8 cellular contexts compared by ENCODE assay signal in the genomic region with DNA sequence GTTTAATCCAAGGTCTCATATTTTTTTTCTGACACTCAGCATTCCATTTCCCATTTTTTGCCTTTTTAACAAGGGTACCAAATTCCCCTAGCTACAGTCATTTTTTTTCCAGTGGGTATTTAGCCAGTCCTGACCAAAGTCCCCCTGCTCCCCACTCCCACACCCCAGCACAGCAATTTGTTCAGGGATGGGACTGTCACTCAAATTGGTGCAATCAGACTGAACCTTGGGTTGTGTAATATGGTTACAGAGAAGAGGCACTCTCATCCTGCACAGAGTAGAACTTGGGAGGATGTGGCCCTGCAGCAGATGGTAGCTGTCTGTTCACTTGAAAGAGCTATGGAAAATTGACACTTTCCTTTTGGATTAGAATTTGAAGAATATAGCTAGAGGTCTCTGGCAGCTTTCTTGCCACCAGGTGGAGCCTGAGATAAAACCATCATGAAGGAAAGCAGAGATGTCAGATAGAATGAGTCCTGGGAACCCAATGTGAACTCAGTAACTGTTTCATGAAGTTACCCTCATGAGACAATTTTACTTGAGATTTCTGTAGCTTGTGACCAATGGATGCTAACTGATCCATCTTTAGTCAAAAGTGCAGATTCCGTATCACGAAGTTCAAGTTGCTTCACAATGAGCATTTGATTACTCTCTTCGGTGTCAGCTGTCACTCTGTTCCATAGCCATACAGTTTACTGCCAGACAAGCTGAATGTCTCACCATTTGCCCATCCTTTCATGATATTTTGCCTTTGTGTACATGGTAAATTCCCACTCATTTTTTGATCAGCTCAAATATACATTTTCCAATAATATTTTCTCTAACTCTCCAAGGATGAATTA.
A peak's percentile ranks its signal among the peaks of the same experiment; 100 is the strongest.
DNase-seq lines count a peak whose midpoint lies in the region; ATAC-seq and TF ChIP-seq lines count a peak whose summit lies in the region.

No MANE protein-coding gene starts in this region.

- H3F3A ChIP-seq in Loucy (ENCODE audit: low read depth), result no peaks in the 10 kb centered on the region

- no peak overlapping the region for H2AFZ ChIP-seq in Loucy (ENCODE audit: low read length)

- H3K27me3 ChIP-seq in left ventricle myocardium inferior (ENCODE audit: low read depth) (no peaks in the 10 kb centered on the region), right atrium auricular region (no peaks in the 10 kb centered on the region), Loucy (ENCODE audit: insufficient read depth, low read length, poor library complexity, severe bottlenecking) (no peaks in the 10 kb centered on the region)

- H3K4me1 ChIP-seq in left ventricle myocardium inferior, result no peaks in the 10 kb centered on the region
- H3K4me1 ChIP-seq in right atrium auricular region, result no peaks in the 10 kb centered on the region
- no peaks in the 10 kb centered on the region for H3K4me1 ChIP-seq in Loucy (ENCODE audit: insufficient read depth, low read length, poor library complexity, severe bottlenecking)

- H3K9ac ChIP-seq in Loucy (ENCODE audit: low read depth, low read length, poor library complexity, severe bottlenecking), result no peak overlapping the region

- intact Hi-C loops in left ventricle myocardium inferior (cut with micrococcal nuclease), result no loop called here
- intact Hi-C loops in left cardiac atrium (cut with DNase I), result no loop called here

- H3K9me3 ChIP-seq in left ventricle myocardium inferior (replicated peaks), result no peaks in the 10 kb centered on the region
- no peaks in the 10 kb centered on the region for H3K9me3 ChIP-seq in right atrium auricular region
- no peaks in the 10 kb centered on the region for H3K9me3 ChIP-seq in Loucy (ENCODE audit: insufficient read depth, low read depth, low read length)

- DNase-seq in left ventricle myocardium inferior (no peak), right atrium auricular region (ENCODE audit: low spot score) (no peak), SW480 (ENCODE audit: low spot score) (peak; percentile 39), iPS-NIHi7 (ENCODE audit: extremely low spot score) (peak; percentile 38), GM13976 (ENCODE audit: low spot score) (no peak), left cardiac atrium (no peak), 8988T (no peak)

- H3K4me3 ChIP-seq in left ventricle myocardium inferior (no peak overlapping the region), right atrium auricular region (no peak overlapping the region), Loucy (ENCODE audit: low read length, poor library complexity, severe bottlenecking) (no peak overlapping the region)

- no peak for ATAC-seq in left cardiac atrium

- no peak overlapping the region for H3K4me2 ChIP-seq in Loucy (ENCODE audit: low read depth, low read length, poor library complexity, severe bottlenecking)

- H3K9me2 ChIP-seq in Loucy (replicated peaks; ENCODE audit: low read depth, low read length), result no peaks in the 10 kb centered on the region

- no peaks in the 10 kb centered on the region for H3K36me3 ChIP-seq in left ventricle myocardium inferior
- H3K36me3 ChIP-seq in right atrium auricular region, result no peaks in the 10 kb centered on the region
- no peaks in the 10 kb centered on the region for H3K36me3 ChIP-seq in Loucy (ENCODE audit: insufficient read depth, low read length)

- H3K27ac ChIP-seq in left ventricle myocardium inferior (replicated peaks) (no peak overlapping the region), right atrium auricular region (no peak overlapping the region)

- no peaks in the 10 kb centered on the region for H3K79me2 ChIP-seq in Loucy (ENCODE audit: insufficient read depth, low read length)

- no peaks in the 10 kb centered on the region for H4K20me1 ChIP-seq in Loucy (ENCODE audit: insufficient read depth, low read length, poor library complexity, severe bottlenecking)

- peak; percentile 36 for TF ChIP-seq CTCF in left ventricle myocardium inferior (IDR thresholded peaks at IDR 0.05; ENCODE audit: borderline replicate concordance)
- TF ChIP-seq CTCF in right atrium auricular region (IDR thresholded peaks at IDR 0.05), result peak in 1 of 2 donors; percentile 21
- TF ChIP-seq CTCF in Loucy (conservative IDR thresholded peaks at IDR 0.05; ENCODE audit: low read length), result peak; percentile 47
- no peak for TF ChIP-seq CTCF in GM13976 (IDR thresholded peaks at IDR 0.05; ENCODE audit: borderline replicate concordance, control extremely low read depth, extremely low read depth, insufficient read depth, missing control alignments)

- in situ Hi-C loops in GM13976 (cut with MboI; ENCODE audit: low sequenced_read_pairs, unreplicated experiment), result no loop called here

Comparison
In these comparisons a context has a peak if more than half of its experiments do, and no peak if none do; other contexts are left out.
1. DNase-seq: peak in SW480 (single experiment) and iPS-NIHi7 (single experiment); none in left ventricle myocardium inferior (single experiment), right atrium auricular region (single experiment), GM13976 (single experiment), left cardiac atrium (single experiment) and 8988T (single experiment).